In the genomic region with DNA sequence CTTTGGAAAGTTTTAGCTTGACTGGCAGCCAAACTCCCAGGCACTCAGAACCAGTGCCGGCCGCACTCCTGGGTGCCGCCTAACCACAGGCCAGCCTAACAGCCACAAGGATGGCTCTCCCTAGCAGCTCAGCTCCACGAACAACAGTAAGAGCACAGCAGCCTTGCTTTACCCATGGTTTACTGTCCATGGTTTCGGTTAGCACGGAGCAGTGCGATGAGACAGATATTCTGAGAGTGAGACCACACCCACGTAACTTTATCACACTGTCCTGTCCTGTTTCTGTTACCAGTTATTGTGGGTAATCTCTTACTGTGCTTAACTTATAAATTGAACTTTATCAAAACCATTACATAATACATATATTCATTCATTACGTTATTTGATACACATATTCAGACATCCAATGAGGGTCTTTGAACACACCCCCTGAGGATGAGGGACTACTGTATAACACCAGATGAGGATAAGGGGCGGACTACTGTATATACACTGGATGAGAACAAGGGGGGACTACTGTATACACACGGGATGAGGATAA, we compare ENCODE assay signal across 18 cellular contexts. TPM values are rescaled to one million over a fixed set of nuclear protein-coding genes. Genes with fewer than 3 reads are reported as not detected.
A peak's percentile ranks its signal among the peaks of the same experiment; 100 is the strongest.
DNase-seq lines count a peak whose midpoint lies in the region; ATAC-seq and TF ChIP-seq lines count a peak whose summit lies in the region.
"Had no signal": no experiment of that assay in that cellular context is flagged by ENCODE, and none has a peak within 500 bp of the region (broad histone marks: within the 10 kb centered on the region; RNA-seq: fewer than 3 reads in every experiment).

No MANE protein-coding gene starts in this region.

- DNase-seq in cardiac muscle cell (ENCODE audit: low read depth in 1 of 2, low spot score in 1 of 2): peak; percentile 27 to 30
- DNase-seq in right atrium auricular region (ENCODE audit: low spot score): no peak
- no peak for DNase-seq in RWPE1 (ENCODE audit: low spot score)
- peak in 1 of 2 donors; percentile 38 for DNase-seq in foreskin keratinocyte
- DNase-seq in upper lobe of right lung: no peak
- no peak for DNase-seq in NCI-H1436 treated with DMSO at 0.1 percent for 48 hours (lab: John Stamatoyannopoulos, UW)
- DNase-seq in left ventricle myocardium inferior: no peak
- DNase-seq: activated CD4-positive, alpha-beta T cell treated with anti-CD3 and anti-CD28 coated beads, Interleukin-2, amount 50 U/mL, for 48 hours; Calu3; MG63; NCI-H2171; retina had no signal

- H3K27me3 ChIP-seq in cardiac muscle cell (no peaks in the 10 kb centered on the region), right atrium auricular region (no peaks in the 10 kb centered on the region), foreskin keratinocyte (no peaks in the 10 kb centered on the region), upper lobe of right lung (no peaks in the 10 kb centered on the region), left ventricle myocardium inferior (ENCODE audit: low read depth) (no peaks in the 10 kb centered on the region)
- H3K27me3 ChIP-seq: MG63, SJCRH30 had no signal

- TF ChIP-seq CTCF in cardiac muscle cell (IDR thresholded peaks at IDR 0.05; ENCODE audit: low read depth, low read length) (no peak), right atrium auricular region (IDR thresholded peaks at IDR 0.05) (no peak), RWPE1 (conservative IDR thresholded peaks at IDR 0.05; ENCODE audit: low read depth) (no peak), foreskin keratinocyte (conservative IDR thresholded peaks at IDR 0.05) (no peak), upper lobe of right lung (IDR thresholded peaks at IDR 0.05) (no peak), left ventricle myocardium inferior (IDR thresholded peaks at IDR 0.05; ENCODE audit: borderline replicate concordance) (no peak)

- POLR2A ChIA-PET in RWPE1 (lab: Yijun Ruan, JAX; ENCODE audit: low non-redundant PET): no interaction called here

- peak; percentile 46 for ATAC-seq in foreskin keratinocyte
- ATAC-seq in upper lobe of right lung: peak; percentile 42
- no peak for ATAC-seq in HG03045 (IDR thresholded peaks at IDR 0.05; ENCODE audit: unreplicated experiment)
- ATAC-seq: activated T-helper 17 cell treated with anti-CD3 and anti-CD28 coated beads, Interleukin-2, amount 50 U/mL, for 72 hours had no signal

- CTCF ChIA-PET in RWPE1 (lab: Yijun Ruan, JAX): no interaction called here

- no peaks in the 10 kb centered on the region for H3K9me3 ChIP-seq in cardiac muscle cell (ENCODE audit: low read depth)
- no peaks in the 10 kb centered on the region for H3K9me3 ChIP-seq in right atrium auricular region
- no peaks in the 10 kb centered on the region for H3K9me3 ChIP-seq in upper lobe of right lung
- no peaks in the 10 kb centered on the region for H3K9me3 ChIP-seq in left ventricle myocardium inferior (replicated peaks)
- H3K9me3 ChIP-seq: SJCRH30, thoracic aorta had no signal

- H3K36me3 ChIP-seq in cardiac muscle cell (peaks cover 27% of the 10 kb centered on the region), right atrium auricular region (peaks cover 69% of the 10 kb centered on the region), upper lobe of right lung (peaks cover 75% of the 10 kb centered on the region), left ventricle myocardium inferior (peaks cover 76% of the 10 kb centered on the region)

- intact Hi-C loops in upper lobe of right lung (cut with DNase I) (no loop called here), left ventricle myocardium inferior (cut with micrococcal nuclease) (no loop called here)

- no peak overlapping the region for H3K4me3 ChIP-seq in cardiac muscle cell
- no peak overlapping the region for H3K4me3 ChIP-seq in right atrium auricular region
- H3K4me3 ChIP-seq in upper lobe of right lung: no peak overlapping the region
- H3K4me3 ChIP-seq in left ventricle myocardium inferior: no peak overlapping the region
- H3K4me3 ChIP-seq: lung, MG63, SJCRH30, thoracic aorta had no signal

- H3K4me1 ChIP-seq in cardiac muscle cell (ENCODE audit: low read depth) (no peaks in the 10 kb centered on the region), right atrium auricular region (peaks cover 0 to 15% of the 10 kb centered on the region in 2 donors), foreskin keratinocyte (peaks cover 4% of the 10 kb centered on the region), upper lobe of right lung (peaks cover 23% of the 10 kb centered on the region), left ventricle myocardium inferior (peaks cover 3% of the 10 kb centered on the region)

- H3K27ac ChIP-seq in cardiac muscle cell: peak overlapping the region; percentile 39
- no peak overlapping the region for H3K27ac ChIP-seq in right atrium auricular region
- peak overlapping the region; percentile 100 for H3K27ac ChIP-seq in RWPE1
- peak overlapping the region; percentile 3 for H3K27ac ChIP-seq in foreskin keratinocyte
- no peak overlapping the region for H3K27ac ChIP-seq in upper lobe of right lung
- H3K27ac ChIP-seq in left ventricle myocardium inferior (replicated peaks): no peak overlapping the region
- H3K27ac ChIP-seq: SJCRH30, thoracic aorta had no signal

RNA-seq across cellular contexts. Expression of a gene that starts 12.4 kb away (rescaled TPM):
- total RNA-seq in cardiac muscle cell: 78.4 and 109 TPM in 2 replicates
- 108 and 154 TPM in 2 replicates for polyA plus RNA-seq in cardiac muscle cell
- total RNA-seq in right atrium auricular region: 10 to 100 TPM; 56.6 to 85.4 TPM
- total RNA-seq in foreskin keratinocyte: 131 and 137 TPM in 2 replicates
- polyA plus RNA-seq in foreskin keratinocyte: 110 and 114 TPM in 2 replicates
- total RNA-seq in upper lobe of right lung: 153 TPM
- total RNA-seq in left ventricle myocardium inferior: 34.2 TPM

RNA-seq across cellular contexts. Expression of a gene that starts 37.7 kb away (rescaled TPM):
- total RNA-seq in cardiac muscle cell: 0.30 TPM in 1 of 2 replicates, not detected in the other
- not detected in 2 replicates for polyA plus RNA-seq in cardiac muscle cell
- total RNA-seq in right atrium auricular region: not detected
- 0.04 TPM in 1 of 2 replicates, not detected in the other for total RNA-seq in foreskin keratinocyte
- not detected in 2 replicates for polyA plus RNA-seq in foreskin keratinocyte
- not detected for total RNA-seq in upper lobe of right lung
- not detected for total RNA-seq in left ventricle myocardium inferior
- total RNA-seq: dermis microvascular lymphatic vessel endothelial cell, lung, SJCRH30, thoracic aorta had no signal

Comparison
In these comparisons a context has a peak if more than half of its experiments do, and no peak if none do; other contexts are left out.
1. DNase-seq: peak in cardiac muscle cell (2 of 2); none in right atrium auricular region (single experiment), RWPE1 (single experiment), upper lobe of right lung (single experiment), NCI-H1436 treated with DMSO at 0.1 percent for 48 hours (single experiment) and left ventricle myocardium inferior (single experiment).
2. H3K27ac ChIP-seq: peak in cardiac muscle cell (single experiment), RWPE1 (single experiment) and foreskin keratinocyte (single experiment); none in right atrium auricular region (0 of 2), upper lobe of right lung (single experiment) and left ventricle myocardium inferior (single experiment).